Comparison of ENCODE assay signal across 18 cellular contexts in genomic region chr4:150784305-150784704, GRCh38.
"Had no signal": no experiment of that assay in that cellular context is flagged by ENCODE, and none has a peak within 500 bp of the region (broad histone marks: within the 10 kb centered on the region; RNA-seq: fewer than 3 reads in every experiment).

No MANE protein-coding gene starts in this region.

- H3K36me3 ChIP-seq: cardiac muscle cell, esophagus squamous epithelium, lower lobe of right lung, thoracic aorta, upper lobe of left lung, WERI-Rb-1 had no signal

- H3K9me3 ChIP-seq: esophagus squamous epithelium, lower lobe of right lung, thoracic aorta, upper lobe of left lung had no signal

- H3K4me3 ChIP-seq: cardiac muscle cell, esophagus squamous epithelium, lower lobe of right lung, thoracic aorta, upper lobe of left lung had no signal

- H3K4me1 Mint-ChIP-seq: activated naive CD8-positive, alpha-beta T cell treated with anti-CD3 and anti-CD28 coated beads for 36 hours had no signal

- H3K4me1 ChIP-seq: esophagus squamous epithelium, upper lobe of left lung had no signal

- H3K27ac Mint-ChIP-seq: activated naive CD8-positive, alpha-beta T cell treated with anti-CD3 and anti-CD28 coated beads for 36 hours; dendritic cell treated with granulocyte-macrophage colony-stimulating factor and Interleukin-4, amounts not matched to agents 40 ng/mL and 50 ng/mL, for 4 days; natural killer cell treated with Interleukin-12 subunit alpha and Interleukin-12 subunit beta and Interleukin-15 and Interleukin-18, amount 100 ng/mL, for 72 hours; stimulated activated effector memory CD8-positive, alpha-beta T cell treated with anti-CD3 and anti-CD28 coated beads, Interleukin-12 subunit alpha, Interleukin-12 subunit beta, amount 100 ng/mL, for 72 hours; T-helper 1 cell treated with Interleukin-12 subunit alpha and Interleukin-12 subunit beta and Interleukin-4 antibody, amounts not matched to agents 30 μg/mL and 1 μg/mL, for 36 hours had no signal

- H3K36me3 Mint-ChIP-seq: natural killer cell treated with Interleukin-12 subunit alpha and Interleukin-12 subunit beta and Interleukin-15 and Interleukin-18, amount 100 ng/mL, for 72 hours had no signal

- DNase-seq: activated CD4-positive, alpha-beta T cell treated with anti-CD3 and anti-CD28 coated beads, Interleukin-2, amount 50 U/mL, for 4 hours; activated gamma-delta T cell treated with Interleukin-2 at 50 U/mL for 16 hours; activated naive CD8-positive, alpha-beta T cell treated with anti-CD3 and anti-CD28 coated beads for 36 hours; amygdala; effector CD8-positive, alpha-beta T cell; esophagus squamous epithelium; islet precursor cell; lower lobe of right lung; stimulated activated CD4-positive, alpha-beta T cell treated with anti-CD3 and anti-CD28 coated beads, Interleukin-4, amount 100 ng/mL, for 24 hours; upper lobe of left lung; WERI-Rb-1 had no signal

- H3K9me3 Mint-ChIP-seq: activated naive CD8-positive, alpha-beta T cell treated with anti-CD3 and anti-CD28 coated beads for 36 hours; dendritic cell treated with granulocyte-macrophage colony-stimulating factor and Interleukin-4, amounts not matched to agents 40 ng/mL and 50 ng/mL, for 4 days; natural killer cell treated with Interleukin-12 subunit alpha and Interleukin-12 subunit beta and Interleukin-15 and Interleukin-18, amount 100 ng/mL, for 72 hours; stimulated activated effector memory CD8-positive, alpha-beta T cell treated with anti-CD3 and anti-CD28 coated beads, Interleukin-12 subunit alpha, Interleukin-12 subunit beta, amount 100 ng/mL, for 72 hours; T-helper 1 cell treated with Interleukin-12 subunit alpha and Interleukin-12 subunit beta and Interleukin-4 antibody, amounts not matched to agents 30 μg/mL and 1 μg/mL, for 36 hours had no signal

- H3K4me3 Mint-ChIP-seq: activated naive CD8-positive, alpha-beta T cell treated with anti-CD3 and anti-CD28 coated beads for 36 hours; dendritic cell treated with granulocyte-macrophage colony-stimulating factor and Interleukin-4, amounts not matched to agents 40 ng/mL and 50 ng/mL, for 4 days; natural killer cell treated with Interleukin-12 subunit alpha and Interleukin-12 subunit beta and Interleukin-15 and Interleukin-18, amount 100 ng/mL, for 72 hours; stimulated activated effector memory CD8-positive, alpha-beta T cell treated with anti-CD3 and anti-CD28 coated beads, Interleukin-12 subunit alpha, Interleukin-12 subunit beta, amount 100 ng/mL, for 72 hours; T-helper 1 cell treated with Interleukin-12 subunit alpha and Interleukin-12 subunit beta and Interleukin-4 antibody, amounts not matched to agents 30 μg/mL and 1 μg/mL, for 36 hours had no signal

- H3K27me3 ChIP-seq: cardiac muscle cell, esophagus squamous epithelium, upper lobe of left lung had no signal

- H3K27me3 Mint-ChIP-seq: activated naive CD8-positive, alpha-beta T cell treated with anti-CD3 and anti-CD28 coated beads for 36 hours; dendritic cell treated with granulocyte-macrophage colony-stimulating factor and Interleukin-4, amounts not matched to agents 40 ng/mL and 50 ng/mL, for 4 days; natural killer cell treated with Interleukin-12 subunit alpha and Interleukin-12 subunit beta and Interleukin-15 and Interleukin-18, amount 100 ng/mL, for 72 hours had no signal

- H3K27ac ChIP-seq: cardiac muscle cell, esophagus squamous epithelium, lower lobe of right lung, upper lobe of left lung, WERI-Rb-1 had no signal

- ATAC-seq: lower lobe of right lung; natural killer cell treated with Interleukin-12 subunit alpha and Interleukin-12 subunit beta and Interleukin-15 and Interleukin-18, amount 100 ng/mL, for 72 hours; sciatic nerve; stimulated activated effector memory CD8-positive, alpha-beta T cell treated with anti-CD3 and anti-CD28 coated beads, Interleukin-12 subunit alpha, Interleukin-12 subunit beta, amount 100 ng/mL, for 72 hours had no signal
